Comparison of ENCODE assay signal across 18 cellular contexts in genomic region chr2:223269386-223269785, GRCh38.
DNase-seq lines count a peak whose midpoint lies in the region; ATAC-seq and TF ChIP-seq lines count a peak whose summit lies in the region.
"Had no signal": no experiment of that assay in that cellular context is flagged by ENCODE, and none has a peak within 500 bp of the region (broad histone marks: within the 10 kb centered on the region; RNA-seq: fewer than 3 reads in every experiment).

No MANE protein-coding gene starts in this region.

- 77 to 87% (median 81%) methylated on average over 1 of the region's 1 CpG for WGBS in heart left ventricle, 4 donors

- intact Hi-C loops in heart left ventricle (cut with DNase I) = no loop called here

- H3K4me1 ChIP-seq in adipocyte (ENCODE audit: control insufficient read depth, insufficient read depth, low read length) (no peaks in the 10 kb centered on the region), heart left ventricle (no peaks in the 10 kb centered on the region)

- H3K4me3 ChIP-seq in adipocyte (ENCODE audit: low read length) = no peak overlapping the region
- H3K4me3 ChIP-seq in heart left ventricle = no peak overlapping the region
- H3K4me3 ChIP-seq: GM12878, K562 had no signal

- no peak overlapping the region for H3K9ac ChIP-seq in adipocyte (ENCODE audit: low read length)

- no peak for TF ChIP-seq CTCF in heart left ventricle (IDR thresholded peaks at IDR 0.05)

- H3K27ac ChIP-seq in heart left ventricle = no peak overlapping the region
- H3K27ac ChIP-seq: HL-60 had no signal

- H3K36me3 ChIP-seq in adipocyte (ENCODE audit: control insufficient read depth, insufficient read depth, low read length, severe bottlenecking) (no peaks in the 10 kb centered on the region), heart left ventricle (no peaks in the 10 kb centered on the region)

- no peak for TF ChIP-seq POLR2A in heart left ventricle (IDR thresholded peaks at IDR 0.05)

- ATAC-seq in GM19452 (IDR thresholded peaks at IDR 0.05; ENCODE audit: unreplicated experiment) (no peak), heart left ventricle (no peak), GM18498 (IDR thresholded peaks at IDR 0.05; ENCODE audit: unreplicated experiment) (no peak)
- ATAC-seq: CD8-positive, alpha-beta T cell; GM12878; K562 had no signal

- DNase-seq in A172 (ENCODE audit: low spot score) (peak; percentile 14), EL (peak; percentile 8), adipocyte (ENCODE audit: low read depth) (peak; percentile 19), iris pigment epithelial cell (ENCODE audit: low read depth) (peak; percentile 20), DMS53 treated with DMSO at 0.1 percent for 48 hours (lab: John Stamatoyannopoulos, UW; ENCODE audit: unreplicated experiment) (no peak), heart left ventricle (no peak)
- DNase-seq: 8988T; CD8-positive, alpha-beta T cell; COR-L47; DMS153; DND-41; HCEC 1CT; HFFc6 had no signal

- H3K9me3 ChIP-seq in adipocyte (ENCODE audit: control insufficient read depth, low read length) = no peaks in the 10 kb centered on the region
- no peaks in the 10 kb centered on the region for H3K9me3 ChIP-seq in heart left ventricle

- H3K27me3 ChIP-seq in adipocyte (replicated peaks; ENCODE audit: control insufficient read depth, insufficient read depth, low read length) (no peaks in the 10 kb centered on the region), heart left ventricle (no peaks in the 10 kb centered on the region)

Comparison
In these comparisons a context has a peak if more than half of its experiments do, and no peak if none do; other contexts are left out.
1. DNase-seq: peak in A172 (single experiment), EL (single experiment), adipocyte (single experiment) and iris pigment epithelial cell (single experiment); none in DMS53 treated with DMSO at 0.1 percent for 48 hours (single experiment) and heart left ventricle (0 of 5).